ENCODE assay signal across 25 cellular contexts in the genomic region with DNA sequence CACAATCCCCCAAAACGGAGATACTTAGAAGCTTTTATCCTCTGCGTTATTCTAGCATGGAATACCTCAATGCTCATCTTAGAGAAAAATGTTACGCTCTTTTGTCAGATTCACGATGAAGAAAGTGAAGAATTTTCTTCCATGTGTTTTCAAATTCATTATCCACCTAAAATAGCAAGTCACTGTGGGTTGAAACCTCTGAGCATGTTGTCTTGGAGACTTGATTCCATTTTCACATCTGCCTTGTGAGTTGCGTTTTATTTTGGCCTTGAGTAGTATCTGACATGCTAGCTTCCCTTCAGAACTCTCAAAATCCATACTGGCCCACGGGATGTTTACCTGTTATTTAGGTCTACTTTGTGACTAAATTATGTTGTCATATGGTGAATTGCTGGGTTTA.
"Had no signal": no experiment of that assay in that cellular context is flagged by ENCODE, and none has a peak within 500 bp of the region (broad histone marks: within the 10 kb centered on the region; RNA-seq: fewer than 3 reads in every experiment).

No MANE protein-coding gene starts in this region.

- H3K27me3 Mint-ChIP-seq: progenitor cell of endocrine pancreas, type B pancreatic cell had no signal

- ATAC-seq: left colon; left lung; lower lobe of right lung; natural killer cell; right cardiac atrium; stimulated activated effector memory CD8-positive, alpha-beta T cell treated with anti-CD3 and anti-CD28 coated beads, Interleukin-12 subunit alpha, Interleukin-12 subunit beta, amount 100 ng/mL, for 72 hours; stimulated activated naive CD8-positive, alpha-beta T cell treated with anti-CD3 and anti-CD28 coated beads, Interleukin-15, amount 100 ng/mL, for 72 hours had no signal

- H3K4me3 ChIP-seq: left lung, lower lobe of right lung, ovary, sigmoid colon, spleen, tibial nerve, uterus had no signal

- H3K4me1 ChIP-seq: tibial nerve, uterus had no signal

- H3K9me3 Mint-ChIP-seq: mesothelial cell of epicardium; natural killer cell; nephron progenitor cell; stimulated activated effector memory CD8-positive, alpha-beta T cell treated with anti-CD3 and anti-CD28 coated beads, Interleukin-12 subunit alpha, Interleukin-12 subunit beta, amount 100 ng/mL, for 72 hours; stimulated activated naive CD8-positive, alpha-beta T cell treated with anti-CD3 and anti-CD28 coated beads, Interleukin-15, amount 100 ng/mL, for 72 hours; type B pancreatic cell had no signal

- H3K27me3 ChIP-seq: left lung, ovary, sigmoid colon, spleen, tibial nerve, uterus had no signal

- H3K9me3 ChIP-seq: left lung, lower lobe of right lung, ovary, sigmoid colon, spleen, tibial nerve, uterus had no signal

- H3K4me3 Mint-ChIP-seq: immature natural killer cell; mesothelial cell of epicardium; naive B cell; natural killer cell; nephron progenitor cell; stimulated activated effector memory CD8-positive, alpha-beta T cell treated with anti-CD3 and anti-CD28 coated beads, Interleukin-12 subunit alpha, Interleukin-12 subunit beta, amount 100 ng/mL, for 72 hours; stimulated activated naive CD8-positive, alpha-beta T cell treated with anti-CD3 and anti-CD28 coated beads, Interleukin-15, amount 100 ng/mL, for 72 hours; type B pancreatic cell had no signal

- H3K36me3 ChIP-seq: left lung, lower lobe of right lung, ovary, sigmoid colon, spleen, tibial nerve, uterus had no signal

- H3K27ac ChIP-seq: left lung, lower lobe of right lung, ovary, sigmoid colon, spleen, tibial nerve, uterus had no signal

- H3K4me1 Mint-ChIP-seq: nephron progenitor cell; stimulated activated effector memory CD8-positive, alpha-beta T cell treated with anti-CD3 and anti-CD28 coated beads, Interleukin-12 subunit alpha, Interleukin-12 subunit beta, amount 100 ng/mL, for 72 hours; stimulated activated naive CD8-positive, alpha-beta T cell treated with anti-CD3 and anti-CD28 coated beads, Interleukin-15, amount 100 ng/mL, for 72 hours had no signal

- H3K27ac Mint-ChIP-seq: immature natural killer cell; mesothelial cell of epicardium; naive B cell; natural killer cell; nephron progenitor cell; progenitor cell of endocrine pancreas; stimulated activated effector memory CD8-positive, alpha-beta T cell treated with anti-CD3 and anti-CD28 coated beads, Interleukin-12 subunit alpha, Interleukin-12 subunit beta, amount 100 ng/mL, for 72 hours; stimulated activated naive CD8-positive, alpha-beta T cell treated with anti-CD3 and anti-CD28 coated beads, Interleukin-15, amount 100 ng/mL, for 72 hours; type B pancreatic cell had no signal

- H3K36me3 Mint-ChIP-seq: immature natural killer cell; mesothelial cell of epicardium; naive B cell; natural killer cell; stimulated activated effector memory CD8-positive, alpha-beta T cell treated with anti-CD3 and anti-CD28 coated beads, Interleukin-12 subunit alpha, Interleukin-12 subunit beta, amount 100 ng/mL, for 72 hours; type B pancreatic cell had no signal

- DNase-seq: immature natural killer cell; kidney; left colon; left lung; lower lobe of right lung; mesendoderm; naive B cell; natural killer cell; nephron progenitor cell; ovary; retina; right cardiac atrium; sigmoid colon; small intestine; spleen; stimulated activated CD4-positive, alpha-beta T cell treated with anti-CD3 and anti-CD28 coated beads, Interleukin-4, amount 100 ng/mL, for 24 hours; stimulated activated naive CD4-positive, alpha-beta T cell treated with Interleukin-2 at 50 U/mL for 16 hours; stimulated activated naive CD8-positive, alpha-beta T cell treated with anti-CD3 and anti-CD28 coated beads, Interleukin-15, amount 100 ng/mL, for 72 hours; substantia nigra; uterus had no signal
